ENCODE assay signal across 26 cellular contexts in genomic region chr1:178223289-178223688, GRCh38.
"Had no signal": no experiment of that assay in that cellular context is flagged by ENCODE, and none has a peak within 500 bp of the region (broad histone marks: within the 10 kb centered on the region; RNA-seq: fewer than 3 reads in every experiment).

No MANE protein-coding gene starts in this region.

- H3K4me1 Mint-ChIP-seq: immature natural killer cell, memory B cell, natural killer cell had no signal

- H3K36me3 Mint-ChIP-seq: immature natural killer cell, memory B cell, natural killer cell, type B pancreatic cell had no signal

- H3K4me1 ChIP-seq: lower lobe of right lung, stomach, thyroid gland had no signal

- H3K9me3 ChIP-seq: esophagus muscularis mucosa, lower lobe of right lung, pancreas, right lobe of liver, stomach, thyroid gland had no signal

- H3K9me3 Mint-ChIP-seq: memory B cell, type B pancreatic cell had no signal

- H3K27ac Mint-ChIP-seq: immature natural killer cell, memory B cell, natural killer cell, type B pancreatic cell had no signal

- FAIRE-seq: endothelial cell of umbilical vein had no signal

- DNase-seq: dermis blood vessel endothelial cell; effector memory CD4-positive, alpha-beta T cell; foreskin melanocyte; glutamatergic neuron; hypothalamus; immature natural killer cell; islet precursor cell; left ventricle myocardium superior; lower lobe of right lung; natural killer cell; occipital lobe; pancreas; right lobe of liver; stimulated activated CD4-positive, alpha-beta T cell treated with anti-CD3 and anti-CD28 coated beads, Interleukin-12 subunit alpha, Interleukin-12 subunit beta, amount 100 ng/mL, for 4 hours; stimulated activated CD4-positive, alpha-beta T cell treated with anti-CD3 and anti-CD28 coated beads, Interleukin-1b, Interleukin-23, amount 100 ng/mL, for 48 hours; stimulated activated CD4-positive, alpha-beta T cell treated with anti-CD3 and anti-CD28 coated beads, Interleukin-4, amount 100 ng/mL, for 1 hour; stimulated activated CD8-positive, alpha-beta memory T cell treated with anti-CD3 and anti-CD28 coated beads, Interleukin-4, amount 100 ng/mL, for 48 hours; stimulated activated naive CD4-positive, alpha-beta T cell treated with Interleukin-2 at 50 U/mL for 16 hours; stomach; thyroid gland had no signal

- H3K4me3 Mint-ChIP-seq: immature natural killer cell, memory B cell, natural killer cell, type B pancreatic cell had no signal

- H3K27me3 Mint-ChIP-seq: type B pancreatic cell had no signal

- H3K4me3 ChIP-seq: coronary artery, esophagus muscularis mucosa, lower lobe of right lung, pancreas, right lobe of liver, smooth muscle cell, stomach, thyroid gland had no signal

- H3K27ac ChIP-seq: coronary artery, esophagus muscularis mucosa, lower lobe of right lung, pancreas, right lobe of liver, stomach, thyroid gland had no signal

- ATAC-seq: left ventricle myocardium superior, lower lobe of right lung, natural killer cell, pancreas, right lobe of liver had no signal

- H3K4me2 ChIP-seq: smooth muscle cell had no signal

- H3K36me3 ChIP-seq: esophagus muscularis mucosa, lower lobe of right lung, pancreas, right lobe of liver, stomach, thyroid gland had no signal

- H3K27me3 ChIP-seq: esophagus muscularis mucosa, pancreas, right lobe of liver, stomach, thyroid gland had no signal
